In genomic region chr13:30829788-30830637, GRCh38 we compare ENCODE assay signal across 1 cellular context.
TF ChIP-seq lines count a peak whose summit lies in the region.

No MANE protein-coding gene starts in this region.

TF ChIP-seq in HepG2, 621 proteins besides CTCF, POLR2A, EP300 and RAD21 (continued from another document and continues in another):
- TF ChIP-seq ZFP41 (CRISPR knock-in tag; IDR thresholded peaks at IDR 0.05; ENCODE audit: borderline replicate concordance) (no peak), CERS6 (CRISPR knock-in tag; IDR thresholded peaks at IDR 0.05) (no peak), SRSF1 (optimal IDR thresholded peaks at IDR 0.05; ENCODE audit: low read depth, low read length) (no peak), PHF5A (CRISPR knock-in tag; IDR thresholded peaks at IDR 0.05; ENCODE audit: low read depth, unreplicated experiment) (no peak), IRF1 (CRISPR knock-in tag; IDR thresholded peaks at IDR 0.05; ENCODE audit: low read depth) (no peak), ZNF263 (CRISPR knock-in tag; IDR thresholded peaks at IDR 0.05) (no peak), ARID5B (CRISPR knock-in tag; IDR thresholded peaks at IDR 0.05) (peak; percentile 40; the same call in 1 of the 2 replicates), RXRB (CRISPR knock-in tag; IDR thresholded peaks at IDR 0.05; ENCODE audit: borderline replicate concordance) (peak; percentile 21; the same call in 1 of the 2 replicates), MAFK (conservative IDR thresholded peaks at IDR 0.05 in 1 of 2, IDR thresholded peaks at IDR 0.05 in 1 of 2; ENCODE audit: low read length in 2 of 2) (no peak), GATAD2A (CRISPR knock-in tag; IDR thresholded peaks at IDR 0.05) (peak; percentile 45), ZBTB49 (CRISPR knock-in tag; IDR thresholded peaks at IDR 0.05; ENCODE audit: borderline replicate concordance) (no peak), ZNF367 (CRISPR knock-in tag; IDR thresholded peaks at IDR 0.05; ENCODE audit: borderline replicate concordance) (no peak), ZNF598 (CRISPR knock-in tag; IDR thresholded peaks at IDR 0.05; ENCODE audit: borderline replicate concordance) (no peak), TCF12 (IDR thresholded peaks at IDR 0.05) (no peak), TCF12 (CRISPR knock-in tag; IDR thresholded peaks at IDR 0.05) (no peak), GABPB1 (CRISPR knock-in tag; IDR thresholded peaks at IDR 0.05) (no peak), ELF1 (CRISPR knock-in tag; IDR thresholded peaks at IDR 0.05) (no peak), TFAP4 (IDR thresholded peaks at IDR 0.05; ENCODE audit: borderline replicate concordance, low read depth) (no peak), MYC (CRISPR knock-in tag; IDR thresholded peaks at IDR 0.05; ENCODE audit: borderline replicate concordance) (no peak), ZNF232 (CRISPR knock-in tag; IDR thresholded peaks at IDR 0.05; ENCODE audit: borderline replicate concordance) (no peak), FOSL2 (CRISPR knock-in tag; IDR thresholded peaks at IDR 0.05) (0 out of 2 replicates have a peak, but pooled peaks have one; percentile 3), SNAPC4 (CRISPR knock-in tag; IDR thresholded peaks at IDR 0.05) (no peak), SKIL (CRISPR knock-in tag; IDR thresholded peaks at IDR 0.05; ENCODE audit: borderline replicate concordance) (no peak), ZNF30 (CRISPR knock-in tag; IDR thresholded peaks at IDR 0.05) (no peak), YEATS4 (CRISPR knock-in tag; IDR thresholded peaks at IDR 0.05; ENCODE audit: borderline replicate concordance) (no peak), ZNF512B (CRISPR knock-in tag; IDR thresholded peaks at IDR 0.05; ENCODE audit: borderline replicate concordance) (no peak), POGK (CRISPR knock-in tag; conservative IDR thresholded peaks at IDR 0.05) (no peak), TBP (CRISPR knock-in tag; IDR thresholded peaks at IDR 0.05) (no peak), RARA (CRISPR knock-in tag; IDR thresholded peaks at IDR 0.05) (peak; percentile 75), GTF2F1 (IDR thresholded peaks at IDR 0.05; ENCODE audit: low read length) (no peak), SMAD1 (CRISPR knock-in tag; IDR thresholded peaks at IDR 0.05; ENCODE audit: borderline replicate concordance, low read depth) (no peak), PATZ1 (CRISPR knock-in tag; IDR thresholded peaks at IDR 0.05) (no peak)
